ENCODE assay signal across 15 cellular contexts in genomic region chr2:151423760-151424159, GRCh38. TPM values are rescaled to one million over a fixed set of nuclear protein-coding genes. Genes with fewer than 3 reads are reported as not detected.
DNase-seq lines count a peak whose midpoint lies in the region; ATAC-seq and TF ChIP-seq lines count a peak whose summit lies in the region.
"Had no signal": no experiment of that assay in that cellular context is flagged by ENCODE, and none has a peak within 500 bp of the region (broad histone marks: within the 10 kb centered on the region; RNA-seq: fewer than 3 reads in every experiment).

No MANE protein-coding gene starts in this region.

- intact Hi-C loops in OCI-LY7 (cut with micrococcal nuclease; ENCODE audit: unreplicated experiment), result loop anchor here (5.0 kb wide), 1 partner anchor 44 kb away; no protein-coding TSS in a partner anchor

- no peak overlapping the region for H4K8ac ChIP-seq in mesenchymal stem cell (ENCODE audit: low read length)

- H3K79me1 ChIP-seq in mesenchymal stem cell (replicated peaks; ENCODE audit: low read length, poor library complexity, severe bottlenecking), result peaks cover 10% of the 10 kb centered on the region

- no peak overlapping the region for H2BK12ac ChIP-seq in mesenchymal stem cell (ENCODE audit: low read length in 2 of 2)

- TF ChIP-seq CTCF in OCI-LY7 (conservative IDR thresholded peaks at IDR 0.05; ENCODE audit: low read length), result no peak

- H3K4me3 ChIP-seq in OCI-LY7 (ENCODE audit: low read depth, low read length, poor library complexity, severe bottlenecking) (no peak overlapping the region), mesenchymal stem cell (ENCODE audit: insufficient read depth in 1 of 2, low read depth in 1 of 2, low read length in 2 of 2) (no peak overlapping the region)
- H3K4me3 ChIP-seq: lower lobe of right lung, uterus had no signal

- H2BK15ac ChIP-seq in mesenchymal stem cell (ENCODE audit: low read depth, poor library complexity, severe bottlenecking), result no peak overlapping the region

- no peaks in the 10 kb centered on the region for H3K9me3 ChIP-seq in OCI-LY7 (ENCODE audit: low read length)
- H3K9me3 ChIP-seq in mesenchymal stem cell (ENCODE audit: control insufficient read depth, low read length), result no peaks in the 10 kb centered on the region
- H3K9me3 ChIP-seq: lower lobe of right lung, neutrophil, uterus had no signal

- POLR2A ChIA-PET in OCI-LY7 (lab: Charles Lee), result interaction anchor here (1.2 kb wide), 1 partner anchor 18 kb away, joined by 3 read pairs; no protein-coding TSS in a partner anchor

- H3K4me1 ChIP-seq in OCI-LY7 (ENCODE audit: insufficient read depth, low read length, poor library complexity, severe bottlenecking) (no peaks in the 10 kb centered on the region), mesenchymal stem cell (ENCODE audit: control insufficient read depth, insufficient read depth, low read depth, low read length) (no peaks in the 10 kb centered on the region)
- H3K4me1 ChIP-seq: uterus had no signal

- DNase-seq in activated T-cell treated with anti-CD3 and anti-CD28 coated beads, Interleukin-2, amount 50 U/mL, for 4 hours, result no peak
- no peak for DNase-seq in activated T-cell treated with anti-CD3 and anti-CD28 coated beads, Interleukin-2, amount 50 U/mL, for 1 hour
- DNase-seq in OCI-LY7 (ENCODE audit: low spot score) (no peak), mesenchymal stem cell (no peak)
- no peak for DNase-seq in activated naive CD8-positive, alpha-beta T cell treated with anti-CD3 and anti-CD28 coated beads, Interleukin-2, amount 50 U/mL, for 24 hours
- no peak for DNase-seq in stimulated activated effector memory CD8-positive, alpha-beta T cell treated with anti-CD3 and anti-CD28 coated beads, Interleukin-12 subunit alpha, Interleukin-12 subunit beta, amount 100 ng/mL, for 72 hours (ENCODE audit: low spot score in 2 of 2)
- DNase-seq: activated CD8-positive, alpha-beta memory T cell treated with anti-CD3 and anti-CD28 coated beads, Interleukin-2, amount 50 U/mL, for 48 hours; lower lobe of right lung; NCI-H1092; stimulated activated CD4-positive, alpha-beta T cell treated with anti-CD3 and anti-CD28 coated beads, Interleukin-4, amount 100 ng/mL, for 24 hours; T1000; uterus had no signal

- over 99% methylated on average over 3 of the region's 3 CpGs for WGBS in mesenchymal stem cell

- H3K18ac ChIP-seq in mesenchymal stem cell (ENCODE audit: low read depth in 1 of 2, low read length in 2 of 2), result no peak overlapping the region

- 0 out of 2 replicates have a peak overlapping the region, but pooled peaks have one; percentile 0 for H3K4me2 ChIP-seq in OCI-LY7 (ENCODE audit: low read length)
- no peak overlapping the region for H3K4me2 ChIP-seq in mesenchymal stem cell (ENCODE audit: low read length, poor library complexity, severe bottlenecking)

- H2BK5ac ChIP-seq in mesenchymal stem cell (ENCODE audit: low read depth, low read length, poor library complexity, severe bottlenecking), result no peak overlapping the region

- H3K9me3 Mint-ChIP-seq in activated T-cell treated with anti-CD3 and anti-CD28 coated beads, Interleukin-2, amount 50 U/mL, for 4 hours, result no peaks in the 10 kb centered on the region
- no peaks in the 10 kb centered on the region for H3K9me3 Mint-ChIP-seq in activated naive CD8-positive, alpha-beta T cell treated with anti-CD3 and anti-CD28 coated beads, Interleukin-2, amount 50 U/mL, for 24 hours
- no peaks in the 10 kb centered on the region for H3K9me3 Mint-ChIP-seq in stimulated activated effector memory CD8-positive, alpha-beta T cell treated with anti-CD3 and anti-CD28 coated beads, Interleukin-12 subunit alpha, Interleukin-12 subunit beta, amount 100 ng/mL, for 72 hours

- H2AFZ ChIP-seq in OCI-LY7 (ENCODE audit: low read length) (no peak overlapping the region), mesenchymal stem cell (ENCODE audit: low read depth, low read length) (no peak overlapping the region)

- no peaks in the 10 kb centered on the region for H3K27me3 Mint-ChIP-seq in activated T-cell treated with anti-CD3 and anti-CD28 coated beads, Interleukin-2, amount 50 U/mL, for 4 hours (ENCODE audit: low read depth)
- no peaks in the 10 kb centered on the region for H3K27me3 Mint-ChIP-seq in activated naive CD8-positive, alpha-beta T cell treated with anti-CD3 and anti-CD28 coated beads, Interleukin-2, amount 50 U/mL, for 24 hours

- H3K9me2 ChIP-seq in OCI-LY7 (ENCODE audit: insufficient read depth, low read length), result no peaks in the 10 kb centered on the region

- TSS peak; percentile 16 for BruUV-seq in OCI-LY7 (replicated peaks; lab: Mats Ljungman, UMichigan)

- peaks cover 48% of the 10 kb centered on the region for H3K36me3 Mint-ChIP-seq in activated T-cell treated with anti-CD3 and anti-CD28 coated beads, Interleukin-2, amount 50 U/mL, for 4 hours (ENCODE audit: insufficient read depth)
- H3K36me3 Mint-ChIP-seq in activated naive CD8-positive, alpha-beta T cell treated with anti-CD3 and anti-CD28 coated beads, Interleukin-2, amount 50 U/mL, for 24 hours (ENCODE audit: low read depth), result peaks cover 57% of the 10 kb centered on the region
- peaks cover 100% of the 10 kb centered on the region for H3K36me3 Mint-ChIP-seq in stimulated activated effector memory CD8-positive, alpha-beta T cell treated with anti-CD3 and anti-CD28 coated beads, Interleukin-12 subunit alpha, Interleukin-12 subunit beta, amount 100 ng/mL, for 72 hours

- peaks cover 13% of the 10 kb centered on the region for H4K20me1 ChIP-seq in OCI-LY7 (ENCODE audit: insufficient read depth, low read length)

- peak overlapping the region; percentile 45 for H3K4me3 Mint-ChIP-seq in activated T-cell treated with anti-CD3 and anti-CD28 coated beads, Interleukin-2, amount 50 U/mL, for 4 hours
- no peak overlapping the region for H3K4me3 Mint-ChIP-seq in activated naive CD8-positive, alpha-beta T cell treated with anti-CD3 and anti-CD28 coated beads, Interleukin-2, amount 50 U/mL, for 24 hours
- no peak overlapping the region for H3K4me3 Mint-ChIP-seq in stimulated activated effector memory CD8-positive, alpha-beta T cell treated with anti-CD3 and anti-CD28 coated beads, Interleukin-12 subunit alpha, Interleukin-12 subunit beta, amount 100 ng/mL, for 72 hours

- H3K27ac Mint-ChIP-seq in activated naive CD8-positive, alpha-beta T cell treated with anti-CD3 and anti-CD28 coated beads, Interleukin-2, amount 50 U/mL, for 24 hours, result peak overlapping the region; percentile 69
- H3K27ac Mint-ChIP-seq in stimulated activated effector memory CD8-positive, alpha-beta T cell treated with anti-CD3 and anti-CD28 coated beads, Interleukin-12 subunit alpha, Interleukin-12 subunit beta, amount 100 ng/mL, for 72 hours, result peak overlapping the region; percentile 85

- no peak overlapping the region for H3K27ac ChIP-seq in OCI-LY7 (ENCODE audit: low read depth, low read length, poor library complexity, severe bottlenecking)
- no peak overlapping the region for H3K27ac ChIP-seq in mesenchymal stem cell (ENCODE audit: low read length, poor library complexity, severe bottlenecking)
- H3K27ac ChIP-seq: lower lobe of right lung, neutrophil, uterus had no signal

- no peak overlapping the region for H3K4ac ChIP-seq in mesenchymal stem cell (ENCODE audit: low read depth in 1 of 2, low read length in 2 of 2)

- no peak overlapping the region for H3K14ac ChIP-seq in mesenchymal stem cell (ENCODE audit: low read length in 2 of 2)

- H2BK120ac ChIP-seq in mesenchymal stem cell (ENCODE audit: low read depth, low read length), result no peak overlapping the region

- H3K36me3 ChIP-seq in OCI-LY7 (ENCODE audit: insufficient read depth, low read length), result peaks cover 98% of the 10 kb centered on the region
- peaks cover 23 to 67% of the 10 kb centered on the region in 2 experiments for H3K36me3 ChIP-seq in mesenchymal stem cell (ENCODE audit: control insufficient read depth in 1 of 2, insufficient read depth in 2 of 2, low read depth in 1 of 2, low read length in 2 of 2)
- H3K36me3 ChIP-seq: uterus had no signal

- peaks cover 33% of the 10 kb centered on the region; the same call in 1 of the 2 replicates for H3K79me2 ChIP-seq in OCI-LY7 (ENCODE audit: insufficient read depth, low read depth, low read length)

- no peak overlapping the region for H4K91ac ChIP-seq in mesenchymal stem cell (ENCODE audit: low read length)

- no peak overlapping the region for H3K23ac ChIP-seq in mesenchymal stem cell (ENCODE audit: low read length in 2 of 2)

- CTCF ChIA-PET in OCI-LY7 (lab: Charles Lee; ENCODE audit: unreplicated experiment), result no interaction called here

- ATAC-seq in activated T-cell treated with anti-CD3 and anti-CD28 coated beads, Interleukin-2, amount 50 U/mL, for 4 hours, result peak; percentile 60 to 71
- ATAC-seq in activated naive CD8-positive, alpha-beta T cell treated with anti-CD3 and anti-CD28 coated beads, Interleukin-2, amount 50 U/mL, for 24 hours, result peak; percentile 45
- peak; percentile 86 for ATAC-seq in stimulated activated effector memory CD8-positive, alpha-beta T cell treated with anti-CD3 and anti-CD28 coated beads, Interleukin-12 subunit alpha, Interleukin-12 subunit beta, amount 100 ng/mL, for 72 hours
- ATAC-seq in GM18520 (IDR thresholded peaks at IDR 0.05; ENCODE audit: unreplicated experiment) (no peak), GM21786 (IDR thresholded peaks at IDR 0.05; ENCODE audit: unreplicated experiment) (no peak)
- ATAC-seq: lower lobe of right lung had no signal

- peaks cover 39% of the 10 kb centered on the region for H3K4me1 Mint-ChIP-seq in activated T-cell treated with anti-CD3 and anti-CD28 coated beads, Interleukin-2, amount 50 U/mL, for 4 hours (ENCODE audit: low read depth)
- peaks cover 32% of the 10 kb centered on the region for H3K4me1 Mint-ChIP-seq in activated naive CD8-positive, alpha-beta T cell treated with anti-CD3 and anti-CD28 coated beads, Interleukin-2, amount 50 U/mL, for 24 hours
- H3K4me1 Mint-ChIP-seq in stimulated activated effector memory CD8-positive, alpha-beta T cell treated with anti-CD3 and anti-CD28 coated beads, Interleukin-12 subunit alpha, Interleukin-12 subunit beta, amount 100 ng/mL, for 72 hours, result peaks cover 30% of the 10 kb centered on the region

- H3K9ac ChIP-seq in mesenchymal stem cell (ENCODE audit: low read length), result no peak overlapping the region

- H2AK5ac ChIP-seq in mesenchymal stem cell (ENCODE audit: low read length, severe bottlenecking), result no peak overlapping the region

- no peaks in the 10 kb centered on the region for H3K27me3 ChIP-seq in mesenchymal stem cell (ENCODE audit: control insufficient read depth in 1 of 2, insufficient read depth in 1 of 2, low read length in 2 of 2)
- H3K27me3 ChIP-seq: neutrophil, uterus had no signal

RNA-seq across cellular contexts. Expression of gene RIF1, which starts 14.1 kb away (rescaled TPM):
- total RNA-seq in activated T-cell treated with anti-CD3 and anti-CD28 coated beads, Interleukin-2, amount 50 U/mL, for 4 hours, result 10 to 100 TPM; 63.6 to 68.9 (median 64.1) TPM
- 45.3 and 52.4 TPM in 2 replicates for total RNA-seq in OCI-LY7 (2014; rRNA removed; shearing (Covaris generic))
- 69.4 and 71.4 TPM in 2 replicates for total RNA-seq in OCI-LY7 (2022)
- polyA plus RNA-seq in mesenchymal stem cell (2013, experiment 1 of 2), result 8.2 TPM
- polyA plus RNA-seq in mesenchymal stem cell (2013, experiment 2 of 2), result 7.8 TPM

Comparison
In these comparisons a context has a peak if more than half of its experiments do, and no peak if none do; other contexts are left out.
1. ATAC-seq: peak in activated T-cell treated with anti-CD3 and anti-CD28 coated beads, Interleukin-2, amount 50 U/mL, for 4 hours (2 of 2), activated naive CD8-positive, alpha-beta T cell treated with anti-CD3 and anti-CD28 coated beads, Interleukin-2, amount 50 U/mL, for 24 hours (single experiment) and stimulated activated effector memory CD8-positive, alpha-beta T cell treated with anti-CD3 and anti-CD28 coated beads, Interleukin-12 subunit alpha, Interleukin-12 subunit beta, amount 100 ng/mL, for 72 hours (single experiment); none in GM18520 (single experiment) and GM21786 (single experiment).